Comparison of ENCODE assay signal across 8 cellular contexts in genomic region chr7:100120518-100121085, GRCh38. TPM values are rescaled to one million over a fixed set of nuclear protein-coding genes. Genes with fewer than 3 reads are reported as not detected.
A peak's percentile ranks its signal among the peaks of the same experiment; 100 is the strongest.
DNase-seq lines count a peak whose midpoint lies in the region; ATAC-seq and TF ChIP-seq lines count a peak whose summit lies in the region.

No MANE protein-coding gene starts in this region.

- intact Hi-C loops in esophagus muscularis mucosa (cut with DNase I) = no loop called here

- TF ChIP-seq CTCF in RWPE2 (IDR thresholded peaks at IDR 0.05; ENCODE audit: poor library complexity, severe bottlenecking) (no peak), esophagus muscularis mucosa (IDR thresholded peaks at IDR 0.05) (no peak)

- H3K9me3 ChIP-seq in ES-I3 (ENCODE audit: control insufficient read depth, insufficient read depth, low read length) = no peaks in the 10 kb centered on the region
- no peaks in the 10 kb centered on the region for H3K9me3 ChIP-seq in RWPE2 (ENCODE audit: severe bottlenecking)
- no peaks in the 10 kb centered on the region for H3K9me3 ChIP-seq in esophagus muscularis mucosa

- TF ChIP-seq EP300 in esophagus muscularis mucosa (IDR thresholded peaks at IDR 0.05) = no peak

- DNase-seq in RWPE2 (ENCODE audit: low spot score) (no peak), esophagus muscularis mucosa (ENCODE audit: extremely low spot score) (no peak), UCSD-AML1 (lab: John Stamatoyannopoulos, UW; ENCODE audit: unreplicated experiment) (no peak)

- peak overlapping the region; percentile 73 for H3K9ac ChIP-seq in ES-I3 (ENCODE audit: low read depth, low read length)
- H3K9ac ChIP-seq in rectal smooth muscle tissue (ENCODE audit: low read length) = peak overlapping the region; percentile 2

- no peak for TF ChIP-seq POLR2A in esophagus muscularis mucosa (IDR thresholded peaks at IDR 0.05; ENCODE audit: low read depth)

- 50% methylated on average over 4 of the region's 4 CpGs for WGBS in esophagus muscularis mucosa

- H3K36me3 ChIP-seq in ES-I3 (ENCODE audit: insufficient read depth, low read length) (no peaks in the 10 kb centered on the region), RWPE2 (ENCODE audit: low read depth) (no peaks in the 10 kb centered on the region), esophagus muscularis mucosa (peaks cover 0 to 31% (median 12%) of the 10 kb centered on the region in 4 donors), rectal smooth muscle tissue (ENCODE audit: control insufficient read depth, insufficient read depth, low read length) (no peaks in the 10 kb centered on the region)

- ATAC-seq in RWPE2 (ENCODE audit: low read depth) (no peak), HG03442 (IDR thresholded peaks at IDR 0.05; ENCODE audit: unreplicated experiment) (no peak), GM21723 (IDR thresholded peaks at IDR 0.05; ENCODE audit: unreplicated experiment) (no peak), GM21825 (IDR thresholded peaks at IDR 0.05; ENCODE audit: unreplicated experiment) (no peak)

- no peaks in the 10 kb centered on the region for H3K27me3 ChIP-seq in RWPE2 (ENCODE audit: insufficient read depth, poor library complexity, severe bottlenecking)
- H3K27me3 ChIP-seq in esophagus muscularis mucosa = no peaks in the 10 kb centered on the region
- H3K27me3 ChIP-seq in rectal smooth muscle tissue (ENCODE audit: control insufficient read depth, insufficient read depth, low read length) = no peaks in the 10 kb centered on the region

- peak overlapping the region; percentile 47 for H3K27ac ChIP-seq in RWPE2 (ENCODE audit: poor library complexity, severe bottlenecking)
- H3K27ac ChIP-seq in esophagus muscularis mucosa (replicated peaks in 1 of 4) = peak overlapping the region; percentile 76 to 87 (median 85)
- H3K27ac ChIP-seq in rectal smooth muscle tissue (ENCODE audit: low read depth, low read length) = peak overlapping the region; percentile 55

- H3K4me3 ChIP-seq in RWPE2 (ENCODE audit: severe bottlenecking) (peak overlapping the region; percentile 79), esophagus muscularis mucosa (peak overlapping the region; percentile 68 to 87 (median 76)), rectal smooth muscle tissue (ENCODE audit: low read length) (peak overlapping the region; percentile 80)

- H3K4me1 ChIP-seq in ES-I3 (ENCODE audit: insufficient read depth, low read length) = peaks cover 11% of the 10 kb centered on the region; the same call in 1 of the 2 replicates
- peaks cover 2% of the 10 kb centered on the region for H3K4me1 ChIP-seq in RWPE2 (ENCODE audit: insufficient read depth, poor library complexity, severe bottlenecking)
- H3K4me1 ChIP-seq in esophagus muscularis mucosa = peaks cover 19 to 38% (median 30%) of the 10 kb centered on the region in 4 donors
- peaks cover 3% of the 10 kb centered on the region for H3K4me1 ChIP-seq in rectal smooth muscle tissue (ENCODE audit: control insufficient read depth, insufficient read depth, low read length)

RNA-seq across cellular contexts. Expression of gene CNPY4, which starts 1.2 kb away (rescaled TPM):
- total RNA-seq in esophagus muscularis mucosa = 10 to 100 TPM in 3 of 4 donors, 1 to 10 TPM in 1; 8.3 to 16.2 (median 13.3) TPM

RNA-seq across cellular contexts. Expression of gene TAF6, which starts 1.4 kb away (rescaled TPM):
- 10 to 100 TPM; 48.5 to 92.1 (median 77.8) TPM for total RNA-seq in esophagus muscularis mucosa

RNA-seq across cellular contexts. Expression of gene MBLAC1, which starts 6.2 kb away (rescaled TPM):
- 1 to 10 TPM; 3.1 to 8.8 (median 5.0) TPM for total RNA-seq in esophagus muscularis mucosa

RNA-seq across cellular contexts. Expression of gene AP4M1, which starts 19.2 kb away (rescaled TPM):
- total RNA-seq in esophagus muscularis mucosa = 10 to 100 TPM; 19.9 to 31.7 (median 26.1) TPM

RNA-seq across cellular contexts. Expression of gene MCM7, which starts 19.4 kb away (rescaled TPM):
- 10 to 100 TPM; 35.3 to 60.3 (median 41.1) TPM for total RNA-seq in esophagus muscularis mucosa
